1 cellular context compared by ENCODE assay signal in the genomic region with DNA sequence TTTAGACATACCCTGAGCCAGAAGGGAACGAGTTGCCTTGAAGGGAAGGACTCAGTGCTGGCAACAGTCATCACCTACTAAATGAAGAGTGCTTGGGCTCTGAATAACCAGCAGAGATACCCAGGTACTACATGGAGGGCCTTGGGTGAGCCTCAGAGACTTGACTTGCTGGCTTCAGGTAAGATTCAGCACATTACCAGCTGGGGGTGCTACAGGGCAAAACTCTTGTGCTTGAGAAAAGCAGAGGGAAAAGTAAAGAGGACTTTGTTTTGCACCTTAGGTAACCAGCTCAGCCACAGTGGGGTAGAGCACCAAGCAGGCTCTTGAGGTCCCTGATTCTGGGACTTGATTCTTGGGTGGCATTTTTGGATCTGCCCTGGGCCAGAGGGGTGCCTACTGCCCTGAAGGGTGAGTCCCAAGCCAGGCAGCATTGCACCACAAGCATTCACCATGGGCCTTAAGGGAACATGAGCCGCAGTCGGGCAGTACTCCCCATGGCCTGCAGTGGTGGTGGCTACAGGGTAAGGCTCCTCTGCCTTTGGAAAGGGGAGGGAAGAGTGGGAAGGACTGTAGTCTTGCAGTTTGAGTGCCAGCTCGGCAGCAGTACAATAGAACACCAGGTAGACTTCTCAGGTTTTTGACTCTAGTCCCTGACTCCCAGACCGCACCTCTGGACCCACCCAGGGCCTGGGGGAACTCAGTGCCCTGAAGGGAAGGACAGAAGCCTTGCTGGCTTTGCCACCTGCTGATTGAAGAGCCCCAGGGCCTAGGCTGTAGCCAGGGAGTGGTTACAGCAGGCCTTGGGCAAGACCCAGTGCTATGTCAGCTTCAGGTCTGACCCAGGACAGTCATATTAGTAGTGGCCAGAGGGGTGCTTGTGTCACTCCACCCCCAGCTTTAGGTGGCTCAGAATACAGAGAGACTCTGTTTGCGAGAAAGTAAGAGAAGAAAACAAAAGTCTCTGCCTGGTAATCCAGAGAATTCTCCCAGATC.
TF ChIP-seq lines count a peak whose summit lies in the region.

No MANE protein-coding gene starts in this region.

TF ChIP-seq in A549, 52 proteins besides CTCF, POLR2A, EP300 and RAD21 (continued from another document):
- TF ChIP-seq, protein P1, sequence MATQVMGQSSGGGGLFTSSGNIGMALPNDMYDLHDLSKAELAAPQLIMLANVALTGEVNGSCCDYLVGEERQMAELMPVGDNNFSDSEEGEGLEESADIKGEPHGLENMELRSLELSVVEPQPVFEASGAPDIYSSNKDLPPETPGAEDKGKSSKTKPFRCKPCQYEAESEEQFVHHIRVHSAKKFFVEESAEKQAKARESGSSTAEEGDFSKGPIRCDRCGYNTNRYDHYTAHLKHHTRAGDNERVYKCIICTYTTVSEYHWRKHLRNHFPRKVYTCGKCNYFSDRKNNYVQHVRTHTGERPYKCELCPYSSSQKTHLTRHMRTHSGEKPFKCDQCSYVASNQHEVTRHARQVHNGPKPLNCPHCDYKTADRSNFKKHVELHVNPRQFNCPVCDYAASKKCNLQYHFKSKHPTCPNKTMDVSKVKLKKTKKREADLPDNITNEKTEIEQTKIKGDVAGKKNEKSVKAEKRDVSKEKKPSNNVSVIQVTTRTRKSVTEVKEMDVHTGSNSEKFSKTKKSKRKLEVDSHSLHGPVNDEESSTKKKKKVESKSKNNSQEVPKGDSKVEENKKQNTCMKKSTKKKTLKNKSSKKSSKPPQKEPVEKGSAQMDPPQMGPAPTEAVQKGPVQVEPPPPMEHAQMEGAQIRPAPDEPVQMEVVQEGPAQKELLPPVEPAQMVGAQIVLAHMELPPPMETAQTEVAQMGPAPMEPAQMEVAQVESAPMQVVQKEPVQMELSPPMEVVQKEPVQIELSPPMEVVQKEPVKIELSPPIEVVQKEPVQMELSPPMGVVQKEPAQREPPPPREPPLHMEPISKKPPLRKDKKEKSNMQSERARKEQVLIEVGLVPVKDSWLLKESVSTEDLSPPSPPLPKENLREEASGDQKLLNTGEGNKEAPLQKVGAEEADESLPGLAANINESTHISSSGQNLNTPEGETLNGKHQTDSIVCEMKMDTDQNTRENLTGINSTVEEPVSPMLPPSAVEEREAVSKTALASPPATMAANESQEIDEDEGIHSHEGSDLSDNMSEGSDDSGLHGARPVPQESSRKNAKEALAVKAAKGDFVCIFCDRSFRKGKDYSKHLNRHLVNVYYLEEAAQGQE (IDR thresholded peaks at IDR 0.05) = no peak
- no peak for TF ChIP-seq FOSB (CRISPR knock-in tag; IDR thresholded peaks at IDR 0.05)
- no peak for TF ChIP-seq BHLHE40 (IDR thresholded peaks at IDR 0.05; ENCODE audit: low read depth, low read length)
- TF ChIP-seq, protein P2, sequence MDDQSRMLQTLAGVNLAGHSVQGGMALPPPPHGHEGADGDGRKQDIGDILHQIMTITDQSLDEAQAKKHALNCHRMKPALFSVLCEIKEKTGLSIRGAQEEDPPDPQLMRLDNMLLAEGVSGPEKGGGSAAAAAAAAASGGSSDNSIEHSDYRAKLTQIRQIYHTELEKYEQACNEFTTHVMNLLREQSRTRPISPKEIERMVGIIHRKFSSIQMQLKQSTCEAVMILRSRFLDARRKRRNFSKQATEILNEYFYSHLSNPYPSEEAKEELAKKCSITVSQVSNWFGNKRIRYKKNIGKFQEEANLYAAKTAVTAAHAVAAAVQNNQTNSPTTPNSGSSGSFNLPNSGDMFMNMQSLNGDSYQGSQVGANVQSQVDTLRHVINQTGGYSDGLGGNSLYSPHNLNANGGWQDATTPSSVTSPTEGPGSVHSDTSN (IDR thresholded peaks at IDR 0.05) = no peak
- no peak for TF ChIP-seq NPAS2 (CRISPR knock-in tag; IDR thresholded peaks at IDR 0.05; ENCODE audit: borderline replicate concordance)
- TF ChIP-seq CHD4 (IDR thresholded peaks at IDR 0.05; ENCODE audit: borderline replicate concordance) = no peak
- no peak for TF ChIP-seq CBX8 (IDR thresholded peaks at IDR 0.05)
- TF ChIP-seq ZFP36 (IDR thresholded peaks at IDR 0.05; ENCODE audit: borderline replicate concordance, partially characterized antibody) = no peak
